In genomic region chr1:232859216-232859615, GRCh38 we compare ENCODE assay signal across 8 cellular contexts. TPM values are rescaled to one million over a fixed set of nuclear protein-coding genes. Genes with fewer than 3 reads are reported as not detected.
"Had no signal": no experiment of that assay in that cellular context is flagged by ENCODE, and none has a peak within 500 bp of the region (broad histone marks: within the 10 kb centered on the region; RNA-seq: fewer than 3 reads in every experiment).

No MANE protein-coding gene starts in this region.

- H3K27me3 Mint-ChIP-seq: IgD-negative memory B cell had no signal

- H3K36me3 Mint-ChIP-seq: IgD-negative memory B cell had no signal

- H3K4me1 Mint-ChIP-seq: GM23338, H9, IgD-negative memory B cell had no signal

- DNase-seq: H9, HCEC 1CT, KBM-7 had no signal

- H3K4me2 ChIP-seq: GM23338 had no signal

- H3K4me3 ChIP-seq: GM23338 had no signal

- H3K27ac Mint-ChIP-seq: GM23338, H9, IgD-negative memory B cell had no signal

- ATAC-seq: GM23338, HepG2 had no signal

- H3K4me3 Mint-ChIP-seq: GM23338, H9, IgD-negative memory B cell had no signal

- H3K27ac ChIP-seq: HL-60 had no signal

RNA-seq across cellular contexts. Expression of gene MAP10, which starts 54.0 kb away (rescaled TPM):
- total RNA-seq: HepG2, HT1080 had no signal
- polyA plus RNA-seq: HepG2 had no signal
